Comparison of ENCODE assay signal across 9 cellular contexts in genomic region chr16:56964243-56965148, GRCh38. TPM values are rescaled to one million over a fixed set of nuclear protein-coding genes. Genes with fewer than 3 reads are reported as not detected.
DNase-seq lines count a peak whose midpoint lies in the region; ATAC-seq, FAIRE-seq and TF ChIP-seq lines count a peak whose summit lies in the region.
"Had no signal": no experiment of that assay in that cellular context is flagged by ENCODE, and none has a peak within 500 bp of the region (broad histone marks: within the 10 kb centered on the region; RNA-seq: fewer than 3 reads in every experiment).

No MANE protein-coding gene starts in this region.

- peak; percentile 52 for ATAC-seq in GM21825 (IDR thresholded peaks at IDR 0.05; ENCODE audit: unreplicated experiment)
- peak; percentile 87 for ATAC-seq in memory B cell (ENCODE audit: low read depth)
- ATAC-seq in HG03469 (IDR thresholded peaks at IDR 0.05; ENCODE audit: unreplicated experiment): no peak

- H3K36me3 Mint-ChIP-seq in activated CD4-positive, alpha-beta memory T cell treated with anti-CD3 and anti-CD28 coated beads for 36 hours: no peaks in the 10 kb centered on the region
- H3K36me3 Mint-ChIP-seq in memory B cell: no peaks in the 10 kb centered on the region

- no peaks in the 10 kb centered on the region for H3K9me3 Mint-ChIP-seq in activated CD4-positive, alpha-beta memory T cell treated with anti-CD3 and anti-CD28 coated beads for 36 hours
- no peaks in the 10 kb centered on the region for H3K9me3 Mint-ChIP-seq in memory B cell

- peaks cover 19% of the 10 kb centered on the region for H3K4me1 Mint-ChIP-seq in activated CD4-positive, alpha-beta memory T cell treated with anti-CD3 and anti-CD28 coated beads for 36 hours (ENCODE audit: low read depth)
- peaks cover 19% of the 10 kb centered on the region for H3K4me1 Mint-ChIP-seq in memory B cell

- peak overlapping the region; percentile 11 for H3K27ac Mint-ChIP-seq in activated CD4-positive, alpha-beta memory T cell treated with anti-CD3 and anti-CD28 coated beads for 36 hours
- peak overlapping the region; percentile 80 for H3K27ac Mint-ChIP-seq in memory B cell

- no peak for FAIRE-seq in D721Med (lab: Jason Lieb, UNC)
- FAIRE-seq: endometrium had no signal

- H3K27me3 Mint-ChIP-seq in activated CD4-positive, alpha-beta memory T cell treated with anti-CD3 and anti-CD28 coated beads for 36 hours: no peaks in the 10 kb centered on the region
- H3K27me3 Mint-ChIP-seq in memory B cell: no peaks in the 10 kb centered on the region

- CTCF ChIA-PET in activated CD4-positive, alpha-beta memory T cell treated with anti-CD3 and anti-CD28 coated beads for 36 hours (lab: Charles Lee): interaction anchor here (0.6 to 6.9 kb wide), 73 partner anchors 8 to 281 kb away, joined by 3 to 91 read pairs (median 6); partner anchors contain the start of genes ARL2BP, CPNE2, HERPUD1 and NLRC5

- H3K4me3 Mint-ChIP-seq in activated CD4-positive, alpha-beta memory T cell treated with anti-CD3 and anti-CD28 coated beads for 36 hours: no peak overlapping the region
- H3K4me3 Mint-ChIP-seq in memory B cell: peak overlapping the region; percentile 2

- DNase-seq in D721Med (ENCODE audit: insufficient read length, low spot score): no peak
- peak; percentile 29 for DNase-seq in NCI-H526 treated with DMSO at 0.1 percent for 48 hours (lab: John Stamatoyannopoulos, UW)
- peak; percentile 97 for DNase-seq in activated CD4-positive, alpha-beta memory T cell treated with anti-CD3 and anti-CD28 coated beads for 36 hours
- DNase-seq in ecto neural progenitor cell (ENCODE audit: low spot score): peak; percentile 96
- peak; percentile 96 to 99 for DNase-seq in memory B cell (ENCODE audit: low spot score in 2 of 2)
- peak; percentile 76 to 83 for DNase-seq in stimulated activated CD8-positive, alpha-beta memory T cell treated with anti-CD3 and anti-CD28 coated beads, Interleukin-15, amount 100 ng/mL, for 4 hours (ENCODE audit: low read depth in 2 of 2)

- intact Hi-C loops in activated CD4-positive, alpha-beta memory T cell treated with anti-CD3 and anti-CD28 coated beads for 36 hours (cut with micrococcal nuclease): loop anchor here (1.0 to 2.0 kb wide), 5 partner anchors 24 to 204 kb away; partner anchors contain the start of gene NLRC5

- POLR2A ChIA-PET in activated CD4-positive, alpha-beta memory T cell treated with anti-CD3 and anti-CD28 coated beads for 36 hours (lab: Charles Lee): no interaction called here

- TF ChIP-seq CTCF in D721Med (IDR thresholded peaks at IDR 0.05; ENCODE audit: insufficient read depth, missing control alignments): peak; percentile 87

RNA-seq across cellular contexts. Expression of gene CETP, which starts 2.7 kb away (rescaled TPM):
- total RNA-seq in activated CD4-positive, alpha-beta memory T cell treated with anti-CD3 and anti-CD28 coated beads for 36 hours: not detected

RNA-seq across cellular contexts. Expression of gene NLRC5, which starts 24.9 kb away (rescaled TPM):
- total RNA-seq in activated CD4-positive, alpha-beta memory T cell treated with anti-CD3 and anti-CD28 coated beads for 36 hours: 100 to 1,000 TPM; 151 to 167 TPM

RNA-seq across cellular contexts. Expression of gene HERPUD1, which starts 32.6 kb away (rescaled TPM):
- 100 to 1,000 TPM; 159 TPM for total RNA-seq in activated CD4-positive, alpha-beta memory T cell treated with anti-CD3 and anti-CD28 coated beads for 36 hours
